Comparison of ENCODE assay signal across 10 cellular contexts in genomic region chr18:12279781-12280531, GRCh38. TPM values are rescaled to one million over a fixed set of nuclear protein-coding genes. Genes with fewer than 3 reads are reported as not detected.
DNase-seq lines count a peak whose midpoint lies in the region; ATAC-seq and TF ChIP-seq lines count a peak whose summit lies in the region.
"Had no signal": no experiment of that assay in that cellular context is flagged by ENCODE, and none has a peak within 500 bp of the region (broad histone marks: within the 10 kb centered on the region; RNA-seq: fewer than 3 reads in every experiment).

No MANE protein-coding gene starts in this region.

- H3K9me3 Mint-ChIP-seq in neural crest cell, result no peaks in the 10 kb centered on the region

- 90 to 91% (median 90%) methylated on average over 16 of the region's 16 CpGs for whole genome bisulfite sequencing in adipose tissue, 3 donors
- 91 to 94% methylated on average over 15 to 16 of the region's 16 CpGs for WGBS in upper lobe of left lung, 2 donors

- H3K4me3 ChIP-seq in foreskin fibroblast (ENCODE audit: low read depth in 1 of 2, low read length in 2 of 2) (peak overlapping the region; percentile 20 to 48), upper lobe of left lung (peak overlapping the region in 2 of 4 donors; percentile 37 to 40)

- ATAC-seq in upper lobe of left lung (ENCODE audit: low FRiP score in 2 of 2), result no peak

- TF ChIP-seq CTCF in foreskin fibroblast (IDR thresholded peaks at IDR 0.05; ENCODE audit: low read depth, low read length) (no peak), neural crest cell (conservative IDR thresholded peaks at IDR 0.05) (no peak), upper lobe of left lung (IDR thresholded peaks at IDR 0.05) (no peak), GM10266 (IDR thresholded peaks at IDR 0.05; ENCODE audit: control insufficient read depth, insufficient read depth, low read depth, missing control alignments) (no peak)

- no peak for TF ChIP-seq EP300 in upper lobe of left lung (IDR thresholded peaks at IDR 0.05)

- H3K27ac Mint-ChIP-seq in neural crest cell (ENCODE audit: unreplicated experiment), result peak overlapping the region; percentile 95

- H3K9me3 ChIP-seq in upper lobe of left lung, result no peaks in the 10 kb centered on the region

- no peaks in the 10 kb centered on the region for H3K36me3 ChIP-seq in upper lobe of left lung

- no peaks in the 10 kb centered on the region for H3K27me3 ChIP-seq in upper lobe of left lung

- peaks cover 6 to 10% (median 9%) of the 10 kb centered on the region in 4 donors for H3K4me1 ChIP-seq in upper lobe of left lung

- no peak overlapping the region for H3K4me3 Mint-ChIP-seq in neural crest cell

- H3K27ac ChIP-seq in adipose tissue (ENCODE audit: low read depth, low read length), result peak overlapping the region; percentile 45
- peak overlapping the region; percentile 81 to 89 (median 84) for H3K27ac ChIP-seq in upper lobe of left lung

- peaks cover 21% of the 10 kb centered on the region for H3K27me3 Mint-ChIP-seq in neural crest cell (ENCODE audit: low read depth)

- H3K4me1 Mint-ChIP-seq in neural crest cell, result peaks cover 15% of the 10 kb centered on the region

- no peaks in the 10 kb centered on the region for H3K36me3 Mint-ChIP-seq in neural crest cell (ENCODE audit: low read depth)

- no peak for DNase-seq in foreskin fibroblast
- no peak for DNase-seq in neural crest cell (ENCODE audit: low read depth, low spot score)
- no peak for DNase-seq in upper lobe of left lung
- no peak for DNase-seq in activated naive CD4-positive, alpha-beta T cell treated with anti-CD3 and anti-CD28 coated beads, Interleukin-2, amount 50 U/mL, for 16 hours
- no peak for DNase-seq in GM10266 (ENCODE audit: extremely low spot score)
- no peak for DNase-seq in mesenteric fat pad (ENCODE audit: low spot score)
- no peak for DNase-seq in NCI-H524 treated with DMSO at 0.1 percent for 48 hours (lab: John Stamatoyannopoulos, UW)
- DNase-seq: activated effector memory CD4-positive, alpha-beta T cell treated with Interleukin-2 at 50 U/mL for 16 hours; DMS 273 treated with DMSO at 0.1 percent for 48 hours had no signal

- no peak for TF ChIP-seq POLR2A in upper lobe of left lung (IDR thresholded peaks at IDR 0.05)

RNA-seq across cellular contexts. Expression of gene CIDEA, which starts 25.8 kb away (rescaled TPM):
- 100 to 1,000 TPM in 2 of 3 donors, 10 to 100 TPM in 1; 27.2 to 527 (median 125) TPM for polyA plus RNA-seq in adipose tissue
- total RNA-seq in neural crest cell, result not detected in 2 replicates
- total RNA-seq in upper lobe of left lung, result not detected
- 138 TPM for total RNA-seq in mesenteric fat pad

RNA-seq across cellular contexts. Expression of gene TUBB6, which starts 28.1 kb away (rescaled TPM):
- polyA plus RNA-seq in adipose tissue, result 100 to 1,000 TPM in 2 of 3 donors, 10 to 100 TPM in 1; 64.6 to 670 (median 182) TPM
- 77.8 and 81.8 TPM in 2 replicates for total RNA-seq in neural crest cell
- 100 to 1,000 TPM in 4 of 6 donors, 10 to 100 TPM in 2; 89.1 to 380 (median 157) TPM for total RNA-seq in upper lobe of left lung
- total RNA-seq in mesenteric fat pad, result 560 TPM

Comparison
In these comparisons a context has a peak if more than half of its experiments do, and no peak if none do; other contexts are left out.
1. RNA of gene CIDEA, which starts 25.8 kb away (total RNA-seq): 138 TPM in mesenteric fat pad (single experiment); not detected in neural crest cell and not detected in upper lobe of left lung; every median in the first group is over 100 times any median in the second.